29 cellular contexts compared by ENCODE assay signal in the genomic region with DNA sequence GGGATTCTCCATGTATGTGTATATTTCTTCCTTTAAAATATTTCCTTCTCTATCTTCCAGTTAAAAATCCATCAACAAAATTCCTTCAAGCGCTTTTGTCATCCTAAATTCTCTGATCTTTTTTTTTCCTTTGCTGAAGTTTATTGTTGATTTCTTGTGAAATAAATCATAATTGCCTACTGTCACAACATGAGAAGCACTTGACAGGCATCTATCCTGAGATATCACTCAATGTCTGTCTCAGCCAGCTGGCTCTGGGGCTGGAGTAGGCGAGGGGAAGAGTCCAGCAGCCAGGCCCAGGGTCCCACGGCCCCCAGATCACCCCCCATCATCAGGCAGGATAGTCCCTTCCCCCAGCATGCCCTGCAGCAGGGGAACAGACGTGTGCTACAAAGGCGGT.
"Had no signal": no experiment of that assay in that cellular context is flagged by ENCODE, and none has a peak within 500 bp of the region (broad histone marks: within the 10 kb centered on the region; RNA-seq: fewer than 3 reads in every experiment).

No MANE protein-coding gene starts in this region.

- H3K9me3 ChIP-seq: ovary, psoas muscle, right lobe of liver, sigmoid colon, suprapubic skin, testis, tibial artery, transverse colon, vagina had no signal

- H3K27me3 ChIP-seq: neural progenitor cell, ovary, right lobe of liver, sigmoid colon, suprapubic skin, testis, tibial artery, vagina had no signal

- H3K4me1 ChIP-seq: parathyroid adenoma, psoas muscle, right lobe of liver, testis, tibial artery, transverse colon had no signal

- H2AFZ ChIP-seq: neural progenitor cell, parathyroid adenoma had no signal

- H3K9ac ChIP-seq: neural progenitor cell, parathyroid adenoma had no signal

- H3K36me3 ChIP-seq: neural progenitor cell, ovary, right lobe of liver, sigmoid colon, suprapubic skin, tibial artery, transverse colon, vagina had no signal

- H3K27ac ChIP-seq: neural progenitor cell, ovary, parathyroid adenoma, psoas muscle, right lobe of liver, sigmoid colon, suprapubic skin, testis, tibial artery, transverse colon, vagina had no signal

- ATAC-seq: naive thymus-derived CD8-positive, alpha-beta T cell; natural killer cell treated with Interleukin-12 subunit alpha and Interleukin-12 subunit beta and Interleukin-15 and Interleukin-18, amount 100 ng/mL, for 72 hours; psoas muscle; right cardiac atrium; right lobe of liver; stimulated activated memory B cell treated with anti-CD40 and anti-IgM and Interleukin-4, amounts not matched to agents 10 μg/mL and 1 μg/mL and 100 μg/mL, for 72 hours; stimulated activated naive CD8-positive, alpha-beta T cell treated with anti-CD3 and anti-CD28 coated beads, Interleukin-15, amount 100 ng/mL, for 72 hours; stimulated activated naive CD8-positive, alpha-beta T cell treated with anti-CD3 and anti-CD28 coated beads, Interleukin-15, Interleukin-2, amounts not matched to agents 100 U/mL and 50 U/mL, for 24 hours had no signal

- H3K4me3 ChIP-seq: neural progenitor cell, ovary, psoas muscle, right lobe of liver, sigmoid colon, suprapubic skin, testis, tibial artery, transverse colon, vagina had no signal

- H3K4me2 ChIP-seq: neural progenitor cell had no signal

- H3K79me2 ChIP-seq: parathyroid adenoma had no signal

- DNase-seq: naive B cell; nephron progenitor cell; occipital lobe; ovary; posterior cingulate gyrus; psoas muscle; right cardiac atrium; right lobe of liver; sigmoid colon; small intestine; stimulated activated CD4-positive, alpha-beta T cell treated with anti-CD3 and anti-CD28 coated beads, Interleukin-12 subunit alpha, Interleukin-12 subunit beta, amount 100 ng/mL, for 4 hours; stimulated activated CD4-positive, alpha-beta T cell treated with anti-CD3 and anti-CD28 coated beads, Interleukin-1b, Interleukin-23, amount 100 ng/mL, for 48 hours; stimulated activated CD4-positive, alpha-beta T cell treated with anti-CD3 and anti-CD28 coated beads, Interleukin-4, amount 100 ng/mL, for 1 hour; stimulated activated CD4-positive, alpha-beta T cell treated with anti-CD3 and anti-CD28 coated beads, Interleukin-4, amount 100 ng/mL, for 4 hours; stimulated activated CD8-positive, alpha-beta memory T cell treated with anti-CD3 and anti-CD28 coated beads, Interleukin-4, amount 100 ng/mL, for 48 hours; stimulated activated naive CD4-positive, alpha-beta T cell; stimulated activated naive CD8-positive, alpha-beta T cell treated with anti-CD3 and anti-CD28 coated beads, Interleukin-15, amount 100 ng/mL, for 72 hours; stimulated activated naive CD8-positive, alpha-beta T cell treated with anti-CD3 and anti-CD28 coated beads, Interleukin-15, Interleukin-2, amounts not matched to agents 100 U/mL and 50 U/mL, for 24 hours; substantia nigra; testis; tibial artery; transverse colon had no signal
